ENCODE assay signal across 23 cellular contexts in genomic region chr4:94160774-94161173, GRCh38. TPM values are rescaled to one million over a fixed set of nuclear protein-coding genes. Genes with fewer than 3 reads are reported as not detected.
DNase-seq lines count a peak whose midpoint lies in the region; ATAC-seq, FAIRE-seq and TF ChIP-seq lines count a peak whose summit lies in the region.
"Had no signal": no experiment of that assay in that cellular context is flagged by ENCODE, and none has a peak within 500 bp of the region (broad histone marks: within the 10 kb centered on the region; RNA-seq: fewer than 3 reads in every experiment).

No MANE protein-coding gene starts in this region.

- no peak overlapping the region for H3K9ac ChIP-seq in endodermal cell (ENCODE audit: extremely low read depth, low read length, poor library complexity, severe bottlenecking)
- H3K9ac ChIP-seq: BLaER1, parathyroid adenoma had no signal

- H3K4me3 ChIP-seq in endodermal cell (ENCODE audit: low read length) = no peak overlapping the region
- H3K4me3 ChIP-seq in pancreas = no peak overlapping the region
- H3K4me3 ChIP-seq: BLaER1, upper lobe of left lung had no signal

- peak; percentile 28 for DNase-seq in activated CD4-positive, alpha-beta T cell treated with anti-CD3 and anti-CD28 coated beads for 48 hours
- DNase-seq in activated CD4-positive, alpha-beta T cell treated with anti-CD3 and anti-CD28 coated beads, Interleukin-2, amount 50 U/mL, for 1 hour = no peak
- DNase-seq in endodermal cell = no peak
- no peak for DNase-seq in activated effector memory CD4-positive, alpha-beta T cell treated with anti-CD3 and anti-CD28 coated beads, Interleukin-2, amount 50 U/mL, for 16 hours
- DNase-seq in pancreas = no peak
- no peak for DNase-seq in DMS53 (lab: John Stamatoyannopoulos, UW)
- DNase-seq: activated gamma-delta T cell treated with Interleukin-2 at 50 U/mL for 16 hours; effector CD4-positive, alpha-beta T cell; HFFc6; left colon; natural killer cell; NCI-H1417 treated with DMSO at 0.1 percent for 48 hours; NCI-H2171 treated with DMSO at 0.1 percent for 48 hours; NCI-H82; SIG-M5; T-helper 1 cell; upper lobe of left lung had no signal

- no peaks in the 10 kb centered on the region for H3K27me3 ChIP-seq in endodermal cell (ENCODE audit: control insufficient read depth, insufficient read depth, low read length, poor library complexity, severe bottlenecking)
- H3K27me3 ChIP-seq in pancreas = no peaks in the 10 kb centered on the region
- H3K27me3 ChIP-seq: BLaER1, upper lobe of left lung had no signal

- H3K4me1 Mint-ChIP-seq in endodermal cell = peaks cover 32% of the 10 kb centered on the region
- H3K4me1 Mint-ChIP-seq: natural killer cell had no signal

- intact Hi-C loops in pancreas (cut with DNase I) = no loop called here

- H3K36me3 ChIP-seq in endodermal cell (ENCODE audit: control insufficient read depth, insufficient read depth, low read length) = peaks cover 70% of the 10 kb centered on the region
- H3K36me3 ChIP-seq in pancreas = no peaks in the 10 kb centered on the region
- H3K36me3 ChIP-seq: BLaER1, upper lobe of left lung had no signal

- H3K36me3 Mint-ChIP-seq in endodermal cell (ENCODE audit: low read depth) = peaks cover 72% of the 10 kb centered on the region
- H3K36me3 Mint-ChIP-seq: natural killer cell had no signal

- TF ChIP-seq CTCF in endodermal cell (conservative IDR thresholded peaks at IDR 0.05) = no peak
- TF ChIP-seq CTCF in pancreas (IDR thresholded peaks at IDR 0.05) = no peak

- no peak overlapping the region for H3K4me3 Mint-ChIP-seq in endodermal cell
- H3K4me3 Mint-ChIP-seq: HFFc6, natural killer cell had no signal

- H3K27ac Mint-ChIP-seq in endodermal cell = peak overlapping the region; percentile 32
- H3K27ac Mint-ChIP-seq: HFFc6, natural killer cell had no signal

- peaks cover 28% of the 10 kb centered on the region for H3K9me3 Mint-ChIP-seq in endodermal cell
- H3K9me3 Mint-ChIP-seq: HFFc6, natural killer cell had no signal

- ATAC-seq in GM18870 (IDR thresholded peaks at IDR 0.05; ENCODE audit: unreplicated experiment) (peak; percentile 53), HG02884 (IDR thresholded peaks at IDR 0.05; ENCODE audit: unreplicated experiment) (peak; percentile 67), pancreas (no peak)
- ATAC-seq: left colon, natural killer cell had no signal

- peaks cover 42% of the 10 kb centered on the region for H3K9me3 ChIP-seq in endodermal cell (ENCODE audit: control insufficient read depth, low read length)
- no peaks in the 10 kb centered on the region for H3K9me3 ChIP-seq in pancreas
- H3K9me3 ChIP-seq: BLaER1, upper lobe of left lung had no signal

- H3K4me1 ChIP-seq in endodermal cell (ENCODE audit: control insufficient read depth, insufficient read depth, low read length) (peaks cover 9% of the 10 kb centered on the region), pancreas (no peaks in the 10 kb centered on the region)
- H3K4me1 ChIP-seq: BLaER1, parathyroid adenoma, upper lobe of left lung had no signal

- FAIRE-seq in pancreas (lab: Jason Lieb, UNC) = no peak
- FAIRE-seq: astrocyte, GM18507 had no signal

- 96 to 100% methylated on average over 4 of the region's 4 CpGs for WGBS in endodermal cell (ENCODE audit: insufficient coverage in 1 of 2, insufficient read length in 1 of 2), 2 experiments
- WGBS in pancreas, 2 donors = 91 to 95% methylated on average over 4 of the region's 4 CpGs

- H3K27ac ChIP-seq in endodermal cell (ENCODE audit: low read depth, low read length) = no peak overlapping the region
- no peak overlapping the region for H3K27ac ChIP-seq in pancreas
- H3K27ac ChIP-seq: BLaER1, parathyroid adenoma, upper lobe of left lung had no signal

- no peaks in the 10 kb centered on the region for H3K27me3 Mint-ChIP-seq in endodermal cell (ENCODE audit: insufficient read depth)

RNA-seq across cellular contexts. Expression of gene SMARCAD1, which starts 46.9 kb away (rescaled TPM):
- 10 to 100 TPM; 67.1 to 85.5 TPM for total RNA-seq in endodermal cell
- polyA plus RNA-seq in endodermal cell (2013, experiment 1 of 2) = 59.2 TPM
- 59.9 TPM for polyA plus RNA-seq in endodermal cell (2013, experiment 2 of 2)
- total RNA-seq in pancreas = 10 to 100 TPM in 1 of 6 donors, 1 to 10 TPM in 5; 6.4 to 14.1 (median 9.2) TPM
- 1 to 10 TPM; 4.9 to 9.8 TPM for polyA plus RNA-seq in pancreas

Comparison
In these comparisons a context has a peak if more than half of its experiments do, and no peak if none do; other contexts are left out.
1. ATAC-seq: peak in GM18870 (single experiment) and HG02884 (single experiment); none in pancreas (0 of 4).
2. RNA of gene SMARCAD1, which starts 46.9 kb away (total RNA-seq): 67.1 to 85.5 TPM in endodermal cell; 6.4 to 14.1 TPM in pancreas; every median in the first group is over 4 times any median in the second.